ENCODE assay signal across 1 cellular context in the genomic region with DNA sequence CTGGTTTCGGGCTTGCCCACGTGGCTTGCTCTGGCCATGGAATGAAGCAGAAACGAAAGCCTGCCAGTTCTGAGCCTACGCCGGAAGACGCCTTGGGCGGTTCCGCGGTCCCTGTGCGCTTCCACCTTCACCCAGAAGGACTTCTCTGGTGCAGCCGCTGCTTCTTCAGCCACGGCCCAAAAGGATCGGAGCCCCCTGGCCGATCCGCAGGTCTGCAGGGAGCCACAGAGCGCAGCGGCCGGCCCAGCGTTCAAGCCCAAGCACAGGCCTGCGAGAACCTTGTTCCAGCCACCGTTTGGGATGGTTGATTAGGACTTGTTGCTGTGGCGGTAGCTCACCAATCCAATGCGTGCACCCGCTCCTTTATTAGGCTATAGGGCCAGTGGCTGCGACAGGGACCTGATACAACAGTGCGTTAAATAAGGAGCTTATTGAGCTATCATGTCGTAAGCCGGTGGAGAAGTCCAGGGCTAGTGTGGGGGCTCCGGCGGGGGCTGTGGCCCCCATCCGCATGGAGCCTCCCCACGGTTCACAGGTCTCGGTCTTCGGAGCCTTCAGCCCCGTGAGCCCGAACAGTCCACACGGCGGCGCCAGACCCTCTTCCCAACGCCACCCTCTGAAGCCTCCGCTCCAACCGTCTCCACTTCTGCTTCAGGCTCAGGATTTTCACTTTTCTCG.
TF ChIP-seq lines count a peak whose summit lies in the region.

No MANE protein-coding gene starts in this region.

TF ChIP-seq in GM12878, 131 proteins besides CTCF, POLR2A, EP300 and RAD21:
- TF ChIP-seq, protein P1, sequence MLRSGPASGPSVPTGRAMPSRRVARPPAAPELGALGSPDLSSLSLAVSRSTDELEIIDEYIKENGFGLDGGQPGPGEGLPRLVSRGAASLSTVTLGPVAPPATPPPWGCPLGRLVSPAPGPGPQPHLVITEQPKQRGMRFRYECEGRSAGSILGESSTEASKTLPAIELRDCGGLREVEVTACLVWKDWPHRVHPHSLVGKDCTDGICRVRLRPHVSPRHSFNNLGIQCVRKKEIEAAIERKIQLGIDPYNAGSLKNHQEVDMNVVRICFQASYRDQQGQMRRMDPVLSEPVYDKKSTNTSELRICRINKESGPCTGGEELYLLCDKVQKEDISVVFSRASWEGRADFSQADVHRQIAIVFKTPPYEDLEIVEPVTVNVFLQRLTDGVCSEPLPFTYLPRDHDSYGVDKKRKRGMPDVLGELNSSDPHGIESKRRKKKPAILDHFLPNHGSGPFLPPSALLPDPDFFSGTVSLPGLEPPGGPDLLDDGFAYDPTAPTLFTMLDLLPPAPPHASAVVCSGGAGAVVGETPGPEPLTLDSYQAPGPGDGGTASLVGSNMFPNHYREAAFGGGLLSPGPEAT (IDR thresholded peaks at IDR 0.05; ENCODE audit: low read depth) = peak; percentile 39; the same call in 1 of the 2 replicates
- TF ChIP-seq JUNB (IDR thresholded peaks at IDR 0.05) (no peak), EGR1 (IDR thresholded peaks at IDR 0.05; ENCODE audit: borderline replicate concordance in 1 of 2, low read depth in 2 of 2, low read length in 2 of 2) (0 out of 3 replicates have a peak, but pooled peaks of 1 of the 2 experiments have one; percentile 19), RAD51 (IDR thresholded peaks at IDR 0.05) (peak; percentile 38; the same call in 1 of the 2 replicates), BHLHE40 (IDR thresholded peaks at IDR 0.05; ENCODE audit: borderline replicate concordance in 1 of 2, low read depth in 2 of 2, low read length in 1 of 2) (no peak), EED (IDR thresholded peaks at IDR 0.05; ENCODE audit: low read depth) (0 out of 2 replicates have a peak, but pooled peaks have one; percentile 21), ZSCAN29 (IDR thresholded peaks at IDR 0.05) (no peak), POLR2AphosphoS5 (IDR thresholded peaks at IDR 0.05; ENCODE audit: low read length) (no peak), IKZF1 (conservative IDR thresholded peaks at IDR 0.05) (peak; percentile 26; the same call in 1 of the 2 replicates), SIX5 (IDR thresholded peaks at IDR 0.05; ENCODE audit: low read depth, low read length, severe bottlenecking) (no peak)
- TF ChIP-seq, protein P2, sequence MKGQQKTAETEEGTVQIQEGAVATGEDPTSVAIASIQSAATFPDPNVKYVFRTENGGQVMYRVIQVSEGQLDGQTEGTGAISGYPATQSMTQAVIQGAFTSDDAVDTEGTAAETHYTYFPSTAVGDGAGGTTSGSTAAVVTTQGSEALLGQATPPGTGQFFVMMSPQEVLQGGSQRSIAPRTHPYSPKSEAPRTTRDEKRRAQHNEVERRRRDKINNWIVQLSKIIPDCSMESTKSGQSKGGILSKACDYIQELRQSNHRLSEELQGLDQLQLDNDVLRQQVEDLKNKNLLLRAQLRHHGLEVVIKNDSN (IDR thresholded peaks at IDR 0.05; ENCODE audit: borderline replicate concordance, extremely low read length, insufficient read depth, low read depth, low read length) = peak; percentile 65
- TF ChIP-seq, protein P3, sequence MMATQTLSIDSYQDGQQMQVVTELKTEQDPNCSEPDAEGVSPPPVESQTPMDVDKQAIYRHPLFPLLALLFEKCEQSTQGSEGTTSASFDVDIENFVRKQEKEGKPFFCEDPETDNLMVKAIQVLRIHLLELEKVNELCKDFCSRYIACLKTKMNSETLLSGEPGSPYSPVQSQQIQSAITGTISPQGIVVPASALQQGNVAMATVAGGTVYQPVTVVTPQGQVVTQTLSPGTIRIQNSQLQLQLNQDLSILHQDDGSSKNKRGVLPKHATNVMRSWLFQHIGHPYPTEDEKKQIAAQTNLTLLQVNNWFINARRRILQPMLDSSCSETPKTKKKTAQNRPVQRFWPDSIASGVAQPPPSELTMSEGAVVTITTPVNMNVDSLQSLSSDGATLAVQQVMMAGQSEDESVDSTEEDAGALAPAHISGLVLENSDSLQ (IDR thresholded peaks at IDR 0.05) = no peak
